ENCODE assay signal across 26 cellular contexts in genomic region chr18:62837011-62837410, GRCh38.
A peak's percentile ranks its signal among the peaks of the same experiment; 100 is the strongest.
DNase-seq lines count a peak whose midpoint lies in the region; ATAC-seq, FAIRE-seq and TF ChIP-seq lines count a peak whose summit lies in the region.
"Had no signal": no experiment of that assay in that cellular context is flagged by ENCODE, and none has a peak within 500 bp of the region (broad histone marks: within the 10 kb centered on the region; RNA-seq: fewer than 3 reads in every experiment).

No MANE protein-coding gene starts in this region.

- H3K36me3 Mint-ChIP-seq in H9 (ENCODE audit: insufficient read depth in 1 of 3, low read depth in 3 of 3) (peaks cover 0 to 4% (median 2%) of the 10 kb centered on the region in 3 experiments; a peak in 3 of 7 replicates), WTC11 (no peaks in the 10 kb centered on the region)
- H3K36me3 Mint-ChIP-seq: CD4-positive, alpha-beta memory T cell had no signal

- H4K20me1 ChIP-seq in H9 (ENCODE audit: control insufficient read depth, insufficient read depth, insufficient read length) (no peaks in the 10 kb centered on the region), H1 (replicated peaks in 1 of 2; ENCODE audit: control insufficient read depth in 1 of 2, insufficient read depth in 2 of 2, low read length in 2 of 2) (no peaks in the 10 kb centered on the region)

- H3K4me1 ChIP-seq in H9 (ENCODE audit: insufficient read depth, low read length) (peaks cover 14% of the 10 kb centered on the region), H1 (replicated peaks in 1 of 4; ENCODE audit: control insufficient read depth in 3 of 4, insufficient read depth in 4 of 4, low read length in 3 of 4) (peaks cover 5 to 30% (median 16%) of the 10 kb centered on the region in 4 experiments), mesendoderm (ENCODE audit: control insufficient read depth, low read depth, low read length) (peaks cover 3% of the 10 kb centered on the region)
- H3K4me1 ChIP-seq: BE2C had no signal

- H3K9ac ChIP-seq in H9 (ENCODE audit: extremely low read depth, insufficient read length, low read length) (no peak overlapping the region), H1 (replicated peaks in 1 of 4; ENCODE audit: extremely low read depth in 1 of 4, low read depth in 3 of 4, low read length in 3 of 4) (no peak overlapping the region; a peak in 1 of 7 replicates), mesendoderm (ENCODE audit: low read length) (no peak overlapping the region)
- H3K9ac ChIP-seq: BLaER1 had no signal

- H2BK120ac ChIP-seq in H9 (ENCODE audit: low read depth, low read length, poor library complexity, severe bottlenecking) (no peak overlapping the region), H1 (replicated peaks; ENCODE audit: low read depth, low read length) (no peak overlapping the region), mesendoderm (ENCODE audit: low read depth, low read length) (no peak overlapping the region)

- H4K5ac ChIP-seq in H9 (ENCODE audit: insufficient read length, low read depth, low read length) (no peak overlapping the region), H1 (ENCODE audit: insufficient read length, low read depth, low read length) (peak overlapping the region; percentile 6), mesendoderm (ENCODE audit: low read length) (no peak overlapping the region)

- H3K4me3 Mint-ChIP-seq in H9 (no peak overlapping the region), WTC11 (no peak overlapping the region)
- H3K4me3 Mint-ChIP-seq: CD14-positive monocyte; CD4-positive, alpha-beta memory T cell; CD4-positive, CD25-positive, alpha-beta regulatory T cell; CD8-positive, alpha-beta memory T cell had no signal

- POLR2A ChIA-PET in WTC11 (lab: Charles Lee) = no interaction called here
- POLR2A ChIA-PET in H1 (lab: Charles Lee; ENCODE audit: partially characterized antibody) = interaction anchor here (0.8 to 1.2 kb wide), 2 partner anchors 16 to 37 kb away, joined by 3 read pairs; no protein-coding TSS in a partner anchor

- H2BK15ac ChIP-seq in H9 (ENCODE audit: low read depth, low read length) = no peak overlapping the region
- no peak overlapping the region; the same call in 1 of the 2 replicates for H2BK15ac ChIP-seq in H1 (ENCODE audit: low read length)
- H2BK15ac ChIP-seq in mesendoderm (replicated peaks; ENCODE audit: low read depth) = no peak overlapping the region

- H3K27me3 Mint-ChIP-seq in H9 (ENCODE audit: low read depth) = no peaks in the 10 kb centered on the region
- H3K27me3 Mint-ChIP-seq in WTC11 (ENCODE audit: low read depth) = no peaks in the 10 kb centered on the region
- H3K27me3 Mint-ChIP-seq: CD4-positive, alpha-beta memory T cell; CD4-positive, CD25-positive, alpha-beta regulatory T cell; CD8-positive, alpha-beta memory T cell had no signal

- H3K18ac ChIP-seq in H9 (ENCODE audit: insufficient read length, low read depth, low read length) (no peak overlapping the region), H1 (ENCODE audit: extremely low read depth, low read length) (no peak overlapping the region; the same call in 1 of the 2 replicates), mesendoderm (ENCODE audit: low read length) (peak overlapping the region; percentile 75)

- TF ChIP-seq RAD21 in H1 (IDR thresholded peaks at IDR 0.05 in 1 of 2, conservative IDR thresholded peaks at IDR 0.05 in 1 of 2; ENCODE audit: low read depth in 2 of 2, low read length in 2 of 2) = no peak

- H2BK20ac ChIP-seq in H9 (ENCODE audit: low read depth, low read length, poor library complexity, severe bottlenecking) = no peak overlapping the region
- H2BK20ac ChIP-seq in H1 (ENCODE audit: low read length) = peak overlapping the region; percentile 73; the same call in 1 of the 2 replicates

- TF ChIP-seq CTCF in H9 (conservative IDR thresholded peaks at IDR 0.05) = no peak
- TF ChIP-seq CTCF in WTC11 (IDR thresholded peaks at IDR 0.05) = no peak
- no peak for TF ChIP-seq CTCF in H1 (IDR thresholded peaks at IDR 0.05; ENCODE audit: control extremely low read depth in 1 of 3, insufficient read depth in 1 of 3, low read depth in 1 of 3, low read length in 3 of 3)
- no peak for TF ChIP-seq CTCF in GM10266 (IDR thresholded peaks at IDR 0.05; ENCODE audit: control insufficient read depth, insufficient read depth, low read depth, missing control alignments)

- H3K27ac Mint-ChIP-seq in H9 = peak overlapping the region; percentile 66 to 97 (median 93)
- peak overlapping the region; percentile 94 for H3K27ac Mint-ChIP-seq in WTC11
- H3K27ac Mint-ChIP-seq: CD4-positive, alpha-beta memory T cell; CD4-positive, CD25-positive, alpha-beta regulatory T cell; CD8-positive, alpha-beta memory T cell had no signal

- peaks cover 19% of the 10 kb centered on the region; the same call in 1 of the 2 replicates for H3K79me2 ChIP-seq in H9 (ENCODE audit: insufficient read depth, low read length)
- H3K79me2 ChIP-seq in H1 (ENCODE audit: control insufficient read depth in 1 of 2, insufficient read depth in 2 of 2, low read length in 2 of 2) = peaks cover 0 to 71% of the 10 kb centered on the region in 2 experiments; a peak in 3 of 4 replicates
- peaks cover 22% of the 10 kb centered on the region for H3K79me2 ChIP-seq in mesendoderm (ENCODE audit: control insufficient read depth, insufficient read depth, low read length)

- peaks cover 61 to 70% of the 10 kb centered on the region in 2 experiments for H3K4me1 Mint-ChIP-seq in H9
- H3K4me1 Mint-ChIP-seq in WTC11 = peaks cover 79% of the 10 kb centered on the region

- H3K4me2 ChIP-seq in H9 (ENCODE audit: insufficient read depth, insufficient read length, low read length) = no peak overlapping the region
- no peak overlapping the region for H3K4me2 ChIP-seq in H1 (ENCODE audit: insufficient read depth in 1 of 2, low read depth in 2 of 2, low read length in 2 of 2)
- no peak overlapping the region for H3K4me2 ChIP-seq in mesendoderm (ENCODE audit: low read length)
- H3K4me2 ChIP-seq: BLaER1 had no signal

- H3K23ac ChIP-seq in H9 (ENCODE audit: insufficient read length, low read depth, low read length) (no peak overlapping the region), H1 (ENCODE audit: insufficient read length) (no peak overlapping the region), mesendoderm (ENCODE audit: low read length) (no peak overlapping the region)

- H2AFZ ChIP-seq in H9 (ENCODE audit: low read length) (no peak overlapping the region), H1 (ENCODE audit: low read length) (no peak overlapping the region)

- H2BK5ac ChIP-seq in H9 (ENCODE audit: insufficient read length, low read length) = no peak overlapping the region
- H2BK5ac ChIP-seq in H1 (ENCODE audit: low read depth, low read length) = peak overlapping the region; percentile 22; the same call in 1 of the 2 replicates
- H2BK5ac ChIP-seq in mesendoderm (ENCODE audit: low read length) = no peak overlapping the region

- no peak for TF ChIP-seq POLR2A in H1 (IDR thresholded peaks at IDR 0.05; ENCODE audit: control extremely low read depth in 1 of 2, low read depth in 2 of 2, low read length in 2 of 2)

- H3K4ac ChIP-seq in H9 (ENCODE audit: low read depth, low read length) (no peak overlapping the region), H1 (replicated peaks; ENCODE audit: insufficient read length, low read depth, low read length) (no peak overlapping the region), mesendoderm (ENCODE audit: low read depth, low read length) (no peak overlapping the region)

- H3K9me3 ChIP-seq in H9 (ENCODE audit: control insufficient read depth, low read depth, low read length) = no peaks in the 10 kb centered on the region
- no peaks in the 10 kb centered on the region for H3K9me3 ChIP-seq in H1 (ENCODE audit: insufficient read depth in 2 of 2, low read depth in 1 of 2, low read length in 1 of 2)
- H3K9me3 ChIP-seq: BE2C, BLaER1 had no signal

- H3K27ac ChIP-seq in H9 (ENCODE audit: insufficient read length, low read depth, low read length) (peak overlapping the region; percentile 7), H1 (ENCODE audit: low read depth, low read length) (no peak overlapping the region), mesendoderm (ENCODE audit: low read depth, low read length) (no peak overlapping the region)
- H3K27ac ChIP-seq: BLaER1 had no signal

- H3K56ac ChIP-seq in H9 (ENCODE audit: insufficient read length, low read depth, low read length) (no peak overlapping the region), H1 (replicated peaks; ENCODE audit: insufficient read length, low read depth, low read length) (no peak overlapping the region), mesendoderm (ENCODE audit: low read length) (no peak overlapping the region)

- H4K91ac ChIP-seq in H9 (ENCODE audit: insufficient read length, low read depth, low read length) (no peak overlapping the region), H1 (replicated peaks; ENCODE audit: insufficient read length, low read length) (peak overlapping the region; percentile 51)

- H4K8ac ChIP-seq in H9 (replicated peaks; ENCODE audit: insufficient read length, low read depth, low read length) (no peak overlapping the region), H1 (ENCODE audit: extremely low read depth, insufficient read depth, low read length) (no peak overlapping the region), mesendoderm (ENCODE audit: low read depth, low read length) (no peak overlapping the region)

- ATAC-seq in WTC11 = no peak
- ATAC-seq: GM12878 had no signal

- peaks cover 3% of the 10 kb centered on the region for H3K79me1 ChIP-seq in H9 (ENCODE audit: insufficient read depth, low read depth, low read length, poor library complexity, severe bottlenecking)
- H3K79me1 ChIP-seq in H1 (ENCODE audit: low read depth, low read length) = no peaks in the 10 kb centered on the region
- H3K79me1 ChIP-seq in mesendoderm (ENCODE audit: low read length) = no peaks in the 10 kb centered on the region

- CTCF ChIA-PET in WTC11 (lab: Charles Lee) (interaction anchor here (0.7 kb wide), 1 partner anchor 122 kb away, joined by 3 read pairs; the partner anchor contains the start of gene PHLPP1), H1 (lab: Charles Lee; ENCODE audit: partially characterized antibody) (interaction anchor here (0.8 to 1.2 kb wide), 4 partner anchors 18 to 128 kb away, joined by 3 read pairs; no protein-coding TSS in a partner anchor)

- no peak overlapping the region for H3K4me3 ChIP-seq in H1 (ENCODE audit: extremely low read depth in 1 of 4, insufficient read depth in 2 of 4, low read depth in 3 of 4, low read length in 4 of 4)
- H3K4me3 ChIP-seq in mesendoderm (ENCODE audit: low read length) = no peak overlapping the region
- H3K4me3 ChIP-seq: BLaER1, GM12878 had no signal

- FAIRE-seq in H1 (lab: Jason Lieb, UNC) = no peak
- FAIRE-seq: G401.6, GM12878, GM12892, GM18507 had no signal

- H3K14ac ChIP-seq in H9 (ENCODE audit: insufficient read depth, low read length) (no peak overlapping the region), H1 (ENCODE audit: insufficient read length) (no peak overlapping the region)

- no peaks in the 10 kb centered on the region for H3K27me3 ChIP-seq in H9 (ENCODE audit: insufficient read depth, low read length)
- no peaks in the 10 kb centered on the region for H3K27me3 ChIP-seq in H1 (replicated peaks in 1 of 4; ENCODE audit: control insufficient read depth in 3 of 4, extremely low read depth in 1 of 4, insufficient read depth in 3 of 4, low read length in 3 of 4)
- no peaks in the 10 kb centered on the region for H3K27me3 ChIP-seq in mesendoderm (ENCODE audit: insufficient read depth, low read length, poor library complexity)
- H3K27me3 ChIP-seq: BE2C, BLaER1 had no signal

- TF ChIP-seq EP300 in H1 (IDR thresholded peaks at IDR 0.05; ENCODE audit: borderline replicate concordance in 1 of 2, low read depth in 2 of 2, low read length in 2 of 2) = no peak

- DNase-seq in H9 (no peak), WTC11 (ENCODE audit: low spot score) (no peak), H1 (ENCODE audit: low read depth in 1 of 2, low spot score in 2 of 2) (no peak), mesendoderm (no peak), GM19240 (ENCODE audit: insufficient read length, low spot score) (no peak), GM10266 (ENCODE audit: extremely low spot score) (no peak), putamen (ENCODE audit: low spot score) (no peak), activated gamma-delta T cell (lab: John Stamatoyannopoulos, UW) (no peak)
- DNase-seq: 8988T; ACHN; BE2C; C1 segment of cervical spinal cord; CD4-positive, alpha-beta memory T cell; CD4-positive, CD25-positive, alpha-beta regulatory T cell; CD8-positive, alpha-beta memory T cell; COR-L47; DMS 273 treated with DMSO at 0.1 percent for 48 hours; DMS153; DMS79 treated with DMSO at 0.1 percent for 48 hours; GF-D8 had no signal

- no peaks in the 10 kb centered on the region for H3K9me3 Mint-ChIP-seq in H9
- no peaks in the 10 kb centered on the region for H3K9me3 Mint-ChIP-seq in WTC11
- H3K9me3 Mint-ChIP-seq: CD4-positive, alpha-beta memory T cell; CD4-positive, CD25-positive, alpha-beta regulatory T cell; CD8-positive, alpha-beta memory T cell had no signal

- WGBS in H9 (ENCODE audit: extremely low coverage, insufficient read length, low lambda C conversion rate) = no CpG with 5 or more reads among the region's 5 CpGs
- WGBS in H1 (ENCODE audit: extremely low coverage in 1 of 2, insufficient coverage in 1 of 2, insufficient read length in 1 of 2, insufficient replicate concordance in 2 of 2, low coverage in 1 of 2, low lambda C conversion rate in 2 of 2, missing lambda C conversion rate in 1 of 2), 2 experiments = 84% methylated on average over 5 of the region's 5 CpGs; no CpG with 5 or more reads in 1 of the 2 experiments
- WGBS in mesendoderm (ENCODE audit: extremely low coverage, insufficient coverage, low lambda C conversion rate) = no CpG with 5 or more reads among the region's 5 CpGs

- no peak overlapping the region for H3T11ph ChIP-seq in H9 (ENCODE audit: low read length)

- H3K23me2 ChIP-seq in H9 (ENCODE audit: insufficient read length, low read depth, low read length, poor library complexity, severe bottlenecking) (no peaks in the 10 kb centered on the region), H1 (ENCODE audit: low read depth, low read length) (no peaks in the 10 kb centered on the region; the same call in 1 of the 2 replicates)

- H2BK12ac ChIP-seq in H9 (ENCODE audit: insufficient read length, low read depth, low read length) (no peak overlapping the region), H1 (ENCODE audit: low read depth, low read length) (no peak overlapping the region)

- H2AK5ac ChIP-seq in H9 (ENCODE audit: insufficient read length, low read length) (no peak overlapping the region), H1 (ENCODE audit: low read depth, low read length) (no peak overlapping the region), mesendoderm (ENCODE audit: low read length) (no peak overlapping the region)

- H3K36me3 ChIP-seq in H1 (ENCODE audit: control insufficient read depth in 2 of 4, insufficient read depth in 4 of 4, low read length in 3 of 4) = no peaks in the 10 kb centered on the region
- H3K36me3 ChIP-seq in mesendoderm (ENCODE audit: control insufficient read depth, insufficient read depth, low read length) = no peaks in the 10 kb centered on the region
- H3K36me3 ChIP-seq: BE2C had no signal
